Comparison of ENCODE assay signal across 23 cellular contexts in the genomic region with DNA sequence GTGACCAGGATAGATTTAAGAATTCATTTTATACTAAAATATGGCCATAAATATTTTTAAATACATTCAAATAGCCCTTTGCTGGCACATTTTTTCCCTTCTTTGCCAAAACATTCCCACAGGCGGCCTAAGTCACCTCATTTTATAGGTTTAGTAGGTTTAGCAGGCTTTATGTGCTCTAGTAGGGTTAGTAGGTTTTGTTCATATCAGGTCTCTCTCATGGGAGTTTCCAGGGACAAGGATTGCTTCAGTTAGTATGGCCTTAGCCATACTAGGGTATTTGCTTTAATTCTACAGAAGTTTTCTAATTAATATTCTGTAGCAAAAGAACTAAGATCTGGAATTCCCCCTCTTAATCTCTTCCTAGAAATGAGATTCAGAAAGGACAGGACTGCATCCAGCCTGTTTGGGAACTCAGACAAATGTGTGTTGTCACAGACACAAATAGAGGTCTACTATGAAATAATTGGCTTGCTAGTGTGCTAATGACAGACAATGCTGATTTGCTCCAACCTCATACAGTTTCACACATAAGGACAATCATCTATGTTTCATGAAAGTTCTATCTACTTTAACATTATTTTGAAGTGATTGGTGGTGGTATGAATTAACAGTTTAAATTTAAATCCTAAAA. TPM values are rescaled to one million over a fixed set of nuclear protein-coding genes. Genes with fewer than 3 reads are reported as not detected.
DNase-seq lines count a peak whose midpoint lies in the region; ATAC-seq, FAIRE-seq and TF ChIP-seq lines count a peak whose summit lies in the region.
"Had no signal": no experiment of that assay in that cellular context is flagged by ENCODE, and none has a peak within 500 bp of the region (broad histone marks: within the 10 kb centered on the region; RNA-seq: fewer than 3 reads in every experiment).

No MANE protein-coding gene starts in this region.

- H4K20me1 ChIP-seq in H1 (replicated peaks in 1 of 2; ENCODE audit: control insufficient read depth in 1 of 2, insufficient read depth in 2 of 2, low read length in 2 of 2) (no peaks in the 10 kb centered on the region), SK-N-SH (ENCODE audit: insufficient read depth) (no peaks in the 10 kb centered on the region)

- no peak overlapping the region for H2AK5ac ChIP-seq in H1 (ENCODE audit: low read depth, low read length)

- TF ChIP-seq POLR2A in H1 (IDR thresholded peaks at IDR 0.05; ENCODE audit: control extremely low read depth in 1 of 2, low read depth in 2 of 2, low read length in 2 of 2) = no peak
- no peak for TF ChIP-seq POLR2A in right lobe of liver (IDR thresholded peaks at IDR 0.05)

- H3K4me3 Mint-ChIP-seq in stimulated activated naive CD8-positive, alpha-beta T cell treated with anti-CD3 and anti-CD28 coated beads, Interleukin-15, amount 100 ng/mL, for 72 hours = no peak overlapping the region
- H3K4me3 Mint-ChIP-seq in activated CD4-positive, alpha-beta memory T cell treated with anti-CD3 and anti-CD28 coated beads, Interleukin-2, amount 10 ng/mL, durations not matched to agents 7 days and 5 days = no peak overlapping the region

- H4K8ac ChIP-seq in H1 (ENCODE audit: extremely low read depth, insufficient read depth, low read length) = no peak overlapping the region

- H3K27me3 ChIP-seq in H1 (replicated peaks in 1 of 4; ENCODE audit: control insufficient read depth in 3 of 4, extremely low read depth in 1 of 4, insufficient read depth in 3 of 4, low read length in 3 of 4) (no peaks in the 10 kb centered on the region), right lobe of liver (no peaks in the 10 kb centered on the region), rectal smooth muscle tissue (ENCODE audit: control insufficient read depth, insufficient read depth, low read length) (no peaks in the 10 kb centered on the region), tibial artery (no peaks in the 10 kb centered on the region), SK-N-SH (ENCODE audit: insufficient read depth) (no peaks in the 10 kb centered on the region)

- H2AFZ ChIP-seq in H1 (ENCODE audit: low read length) (peak overlapping the region; percentile 84; the same call in 1 of the 2 replicates), SK-N-SH (ENCODE audit: low read depth) (no peak overlapping the region)

- H3K18ac ChIP-seq in H1 (ENCODE audit: extremely low read depth, low read length) = no peak overlapping the region

- TF ChIP-seq EP300 in H1 (IDR thresholded peaks at IDR 0.05; ENCODE audit: borderline replicate concordance in 1 of 2, low read depth in 2 of 2, low read length in 2 of 2) (no peak), SK-N-SH (IDR thresholded peaks at IDR 0.05; ENCODE audit: borderline replicate concordance in 1 of 2, low read depth in 1 of 2, low read length in 1 of 2) (no peak)

- no peak overlapping the region for H4K91ac ChIP-seq in H1 (replicated peaks; ENCODE audit: insufficient read length, low read length)

- H3K36me3 Mint-ChIP-seq in activated CD4-positive, alpha-beta memory T cell treated with anti-CD3 and anti-CD28 coated beads, Interleukin-2, amount 10 ng/mL, durations not matched to agents 7 days and 5 days (ENCODE audit: low read depth) = no peaks in the 10 kb centered on the region

- no peak overlapping the region for H2BK20ac ChIP-seq in H1 (ENCODE audit: low read length)

- H2BK120ac ChIP-seq in H1 (replicated peaks; ENCODE audit: low read depth, low read length) = no peak overlapping the region

- no peaks in the 10 kb centered on the region for H3K9me3 ChIP-seq in H1 (ENCODE audit: insufficient read depth in 2 of 2, low read depth in 1 of 2, low read length in 1 of 2)
- no peaks in the 10 kb centered on the region for H3K9me3 ChIP-seq in right lobe of liver
- no peaks in the 10 kb centered on the region for H3K9me3 ChIP-seq in tibial artery
- H3K9me3 ChIP-seq in SK-N-SH = no peaks in the 10 kb centered on the region
- H3K9me3 ChIP-seq: BE2C had no signal

- no peak overlapping the region for H4K5ac ChIP-seq in H1 (ENCODE audit: insufficient read length, low read depth, low read length)

- intact Hi-C loops in right lobe of liver (cut with DNase I) = no loop called here
- intact Hi-C loops in tibial artery (cut with DNase I; ENCODE audit: low total_unique reads) = no loop called here

- no peaks in the 10 kb centered on the region; the same call in 1 of the 2 replicates for H3K23me2 ChIP-seq in H1 (ENCODE audit: low read depth, low read length)

- H3K9ac ChIP-seq in H1 (replicated peaks in 1 of 4; ENCODE audit: extremely low read depth in 1 of 4, low read depth in 3 of 4, low read length in 3 of 4) (no peak overlapping the region), rectal smooth muscle tissue (ENCODE audit: low read length) (no peak overlapping the region), SK-N-SH (no peak overlapping the region)
- H3K9ac ChIP-seq: KMS-11 had no signal

- H3K4me3 ChIP-seq in H1 (ENCODE audit: extremely low read depth in 1 of 4, insufficient read depth in 2 of 4, low read depth in 3 of 4, low read length in 4 of 4) = no peak overlapping the region
- peak overlapping the region in 2 of 3 donors; percentile 6 to 64 for H3K4me3 ChIP-seq in right lobe of liver
- no peak overlapping the region for H3K4me3 ChIP-seq in rectal smooth muscle tissue (ENCODE audit: low read length)
- no peak overlapping the region for H3K4me3 ChIP-seq in tibial artery
- H3K4me3 ChIP-seq in SK-N-SH (ENCODE audit: low read depth in 2 of 2, low read length in 1 of 2) = no peak overlapping the region
- H3K4me3 ChIP-seq: SK-N-MC had no signal

- no peaks in the 10 kb centered on the region for H3K36me3 ChIP-seq in H1 (ENCODE audit: control insufficient read depth in 2 of 4, insufficient read depth in 4 of 4, low read length in 3 of 4)
- no peaks in the 10 kb centered on the region for H3K36me3 ChIP-seq in right lobe of liver
- H3K36me3 ChIP-seq in rectal smooth muscle tissue (ENCODE audit: control insufficient read depth, insufficient read depth, low read length) = no peaks in the 10 kb centered on the region
- H3K36me3 ChIP-seq in tibial artery = no peaks in the 10 kb centered on the region
- H3K36me3 ChIP-seq in SK-N-SH (replicated peaks in 1 of 2; ENCODE audit: control insufficient read depth in 1 of 2, insufficient read depth in 2 of 2, low read length in 1 of 2) = no peaks in the 10 kb centered on the region
- H3K36me3 ChIP-seq: BE2C had no signal

- H3K27ac Mint-ChIP-seq in stimulated activated naive CD8-positive, alpha-beta T cell treated with anti-CD3 and anti-CD28 coated beads, Interleukin-15, amount 100 ng/mL, for 72 hours = no peak overlapping the region
- no peak overlapping the region for H3K27ac Mint-ChIP-seq in activated CD4-positive, alpha-beta memory T cell treated with anti-CD3 and anti-CD28 coated beads, Interleukin-2, amount 10 ng/mL, durations not matched to agents 7 days and 5 days

- no peak overlapping the region for H3K56ac ChIP-seq in H1 (replicated peaks; ENCODE audit: insufficient read length, low read depth, low read length)

- no peak overlapping the region for H3K4ac ChIP-seq in H1 (replicated peaks; ENCODE audit: insufficient read length, low read depth, low read length)

- H3K4me2 ChIP-seq in H1 (ENCODE audit: insufficient read depth in 1 of 2, low read depth in 2 of 2, low read length in 2 of 2) = no peak overlapping the region
- no peak overlapping the region for H3K4me2 ChIP-seq in SK-N-SH
- H3K4me2 ChIP-seq: KMS-11 had no signal

- DNase-seq in H1 (ENCODE audit: low read depth in 1 of 2, low spot score in 2 of 2) = no peak
- DNase-seq in right lobe of liver = no peak
- DNase-seq in tibial artery = no peak
- DNase-seq in SK-N-SH = no peak
- no peak for DNase-seq in stimulated activated naive CD8-positive, alpha-beta T cell treated with anti-CD3 and anti-CD28 coated beads, Interleukin-15, amount 100 ng/mL, for 72 hours
- no peak for DNase-seq in activated CD4-positive, alpha-beta memory T cell treated with anti-CD3 and anti-CD28 coated beads, Interleukin-2, amount 10 ng/mL, durations not matched to agents 7 days and 5 days
- DNase-seq: BE2C, EL, GF-D8, H7, NCI-H1092 treated with DMSO at 0.1 percent for 48 hours, NCI-H1436 treated with DMSO at 0.1 percent for 48 hours, NCI-H1930, NCI-H226, NCI-H510A treated with DMSO at 0.1 percent for 48 hours, NCI-H748 treated with DMSO at 0.1 percent for 48 hours, Right ventricle myocardium superior had no signal

- TF ChIP-seq CTCF in H1 (IDR thresholded peaks at IDR 0.05; ENCODE audit: control extremely low read depth in 1 of 3, insufficient read depth in 1 of 3, low read depth in 1 of 3, low read length in 3 of 3) = no peak
- TF ChIP-seq CTCF in right lobe of liver (IDR thresholded peaks at IDR 0.05) = no peak
- no peak for TF ChIP-seq CTCF in tibial artery (IDR thresholded peaks at IDR 0.05)
- TF ChIP-seq CTCF in SK-N-SH (IDR thresholded peaks at IDR 0.05) = no peak

- TF ChIP-seq RAD21 in H1 (IDR thresholded peaks at IDR 0.05 in 1 of 2, conservative IDR thresholded peaks at IDR 0.05 in 1 of 2; ENCODE audit: low read depth in 2 of 2, low read length in 2 of 2) (no peak), SK-N-SH (IDR thresholded peaks at IDR 0.05; ENCODE audit: low read length) (no peak)

- CTCF ChIA-PET in H1 (lab: Charles Lee; ENCODE audit: partially characterized antibody) (interaction anchor here (0.6 kb wide), 1 partner anchor 11 kb away, joined by 3 read pairs; no protein-coding TSS in a partner anchor), SK-N-SH (lab: Yijun Ruan, JAX) (interaction anchor here (0.9 to 1.7 kb wide), 2 partner anchors 13 to 235 kb away, joined by 4 to 5 read pairs; no protein-coding TSS in a partner anchor)
- CTCF ChIA-PET in activated CD4-positive, alpha-beta memory T cell treated with anti-CD3 and anti-CD28 coated beads, Interleukin-2, amount 10 ng/mL, durations not matched to agents 7 days and 5 days (lab: Charles Lee) = interaction anchor here (1.2 kb wide), 1 partner anchor 234 kb away, joined by 4 read pairs; no protein-coding TSS in a partner anchor

- peaks cover 35% of the 10 kb centered on the region for H3K27me3 Mint-ChIP-seq in stimulated activated naive CD8-positive, alpha-beta T cell treated with anti-CD3 and anti-CD28 coated beads, Interleukin-15, amount 100 ng/mL, for 72 hours
- peaks cover 32% of the 10 kb centered on the region for H3K27me3 Mint-ChIP-seq in activated CD4-positive, alpha-beta memory T cell treated with anti-CD3 and anti-CD28 coated beads, Interleukin-2, amount 10 ng/mL, durations not matched to agents 7 days and 5 days

- no peaks in the 10 kb centered on the region for H3K79me1 ChIP-seq in H1 (ENCODE audit: low read depth, low read length)

- H3K23ac ChIP-seq in H1 (ENCODE audit: insufficient read length) = no peak overlapping the region

- H3K9me3 Mint-ChIP-seq in stimulated activated naive CD8-positive, alpha-beta T cell treated with anti-CD3 and anti-CD28 coated beads, Interleukin-15, amount 100 ng/mL, for 72 hours = no peaks in the 10 kb centered on the region
- H3K9me3 Mint-ChIP-seq in activated CD4-positive, alpha-beta memory T cell treated with anti-CD3 and anti-CD28 coated beads, Interleukin-2, amount 10 ng/mL, durations not matched to agents 7 days and 5 days = no peaks in the 10 kb centered on the region

- ATAC-seq in right lobe of liver = peak; percentile 47 to 58 (median 50)
- no peak for ATAC-seq in stimulated activated naive CD8-positive, alpha-beta T cell treated with anti-CD3 and anti-CD28 coated beads, Interleukin-15, amount 100 ng/mL, for 72 hours

- no peak overlapping the region for H2BK5ac ChIP-seq in H1 (ENCODE audit: low read depth, low read length)

- no peaks in the 10 kb centered on the region for H3K9me2 ChIP-seq in SK-N-SH

- no peak overlapping the region for H3K27ac ChIP-seq in H1 (ENCODE audit: low read depth, low read length)
- H3K27ac ChIP-seq in right lobe of liver = peak overlapping the region; percentile 67 to 77 (median 75)
- peak overlapping the region; percentile 38 for H3K27ac ChIP-seq in rectal smooth muscle tissue (ENCODE audit: low read depth, low read length)
- peak overlapping the region; percentile 66 to 73 for H3K27ac ChIP-seq in tibial artery
- H3K27ac ChIP-seq in SK-N-SH (ENCODE audit: low read depth in 2 of 2, low read length in 1 of 2) = no peak overlapping the region
- H3K27ac ChIP-seq: HL-60, KMS-11, SK-N-MC had no signal

- no peak overlapping the region for H2BK12ac ChIP-seq in H1 (ENCODE audit: low read depth, low read length)

- no peak overlapping the region for H3K14ac ChIP-seq in H1 (ENCODE audit: insufficient read length)

- no peaks in the 10 kb centered on the region for H3F3A ChIP-seq in SK-N-SH (replicated peaks; ENCODE audit: insufficient read depth)

- POLR2A ChIA-PET in H1 (lab: Charles Lee; ENCODE audit: partially characterized antibody) (no interaction called here), SK-N-SH (lab: Yijun Ruan, JAX) (no interaction called here)
- POLR2A ChIA-PET in activated CD4-positive, alpha-beta memory T cell treated with anti-CD3 and anti-CD28 coated beads, Interleukin-2, amount 10 ng/mL, durations not matched to agents 7 days and 5 days (lab: Charles Lee) = interaction anchor here (0.9 kb wide), 1 partner anchor 11 kb away, joined by 5 read pairs; the partner anchor contains the start of gene TRMT10A

- WGBS in H1 (ENCODE audit: extremely low coverage in 1 of 2, insufficient coverage in 1 of 2, insufficient read length in 1 of 2, insufficient replicate concordance in 2 of 2, low coverage in 1 of 2, low lambda C conversion rate in 2 of 2, missing lambda C conversion rate in 1 of 2), 2 experiments = 83% methylated on average over 1 of the region's 1 CpG; no CpG with 5 or more reads in 1 of the 2 experiments
- 45% methylated on average over 1 of the region's 1 CpG for WGBS in right lobe of liver (ENCODE audit: insufficient coverage, low coverage, low lambda C conversion rate, missing lambda C conversion rate)
- 14% methylated on average over 1 of the region's 1 CpG for WGBS in SK-N-SH (ENCODE audit: low lambda C conversion rate)

- no peak for FAIRE-seq in H1 (lab: Jason Lieb, UNC)

- H2BK15ac ChIP-seq in H1 (ENCODE audit: low read length) = no peak overlapping the region

- no peaks in the 10 kb centered on the region for H3K79me2 ChIP-seq in H1 (ENCODE audit: control insufficient read depth in 1 of 2, insufficient read depth in 2 of 2, low read length in 2 of 2)
- no peaks in the 10 kb centered on the region for H3K79me2 ChIP-seq in SK-N-SH (ENCODE audit: insufficient read depth)

- H3K4me1 Mint-ChIP-seq in stimulated activated naive CD8-positive, alpha-beta T cell treated with anti-CD3 and anti-CD28 coated beads, Interleukin-15, amount 100 ng/mL, for 72 hours = no peaks in the 10 kb centered on the region
- no peaks in the 10 kb centered on the region for H3K4me1 Mint-ChIP-seq in activated CD4-positive, alpha-beta memory T cell treated with anti-CD3 and anti-CD28 coated beads, Interleukin-2, amount 10 ng/mL, durations not matched to agents 7 days and 5 days

- H3K4me1 ChIP-seq in H1 (replicated peaks in 1 of 4; ENCODE audit: control insufficient read depth in 3 of 4, insufficient read depth in 4 of 4, low read length in 3 of 4) = peaks cover 0 to 5% (median 2%) of the 10 kb centered on the region in 4 experiments; a peak in 3 of 7 replicates
- peaks cover 0 to 29% (median 5%) of the 10 kb centered on the region in 4 donors for H3K4me1 ChIP-seq in right lobe of liver
- H3K4me1 ChIP-seq in rectal smooth muscle tissue (ENCODE audit: control insufficient read depth, insufficient read depth, low read length) = peaks cover 3% of the 10 kb centered on the region
- H3K4me1 ChIP-seq in tibial artery = peaks cover 0 to 31% (median 0%) of the 10 kb centered on the region in 4 donors
- H3K4me1 ChIP-seq in SK-N-SH (ENCODE audit: control insufficient read depth in 1 of 2, insufficient read depth in 2 of 2, low read depth in 1 of 2, low read length in 1 of 2) = no peaks in the 10 kb centered on the region
- H3K4me1 ChIP-seq: BE2C had no signal

RNA-seq across cellular contexts. Expression of gene MTTP, which starts 0.8 kb away (rescaled TPM):
- 0.26 and 0.50 TPM in 2 replicates for total RNA-seq in H1 (2021; fragmentation: NEBNext Ultra II Directional; extraction: Animal tissue kit (Norgen Biotek cat#: 25700))
- polyA plus RNA-seq in H1 (2011; rRNA removed) = 0.08 and 0.12 TPM in 2 replicates
- 0.14 TPM for polyA plus RNA-seq in H1 (2011; cell fraction: cytosol; rRNA removed)
- polyA plus RNA-seq in H1 (2011; cell fraction: nucleus; rRNA removed) = 0.43 TPM
- polyA plus RNA-seq in H1 (2012, experiment 1 of 2) = 0.14 to 0.75 TPM (median 0.50 TPM) in 4 replicates
- polyA plus RNA-seq in H1 (2012, experiment 2 of 2) = 0.05 TPM
- polyA plus RNA-seq in H1 (2013, experiment 1 of 2) = 0.43 TPM
- polyA plus RNA-seq in H1 (2013, experiment 2 of 2) = 0.35 TPM
- polyA minus RNA-seq in H1 (2011; rRNA and poly(A)+ RNA removed) = 1.4 and 2.2 TPM in 2 replicates
- 0.59 TPM for polyA minus RNA-seq in H1 (2011; cell fraction: cytosol; rRNA and poly(A)+ RNA removed)
- polyA minus RNA-seq in H1 (2011; cell fraction: nucleus; rRNA and poly(A)+ RNA removed) = 0.90 TPM
- 100 to 1,000 TPM in 4 of 6 experiments, 10 to 100 TPM in 2; 91.6 to 134 (median 112) TPM for total RNA-seq in right lobe of liver
- polyA plus RNA-seq in SK-N-SH (2012; rRNA removed) = not detected in 2 replicates
- 0.01 TPM in 1 of 2 replicates, not detected in the other for polyA plus RNA-seq in SK-N-SH (2012; cell fraction: cytosol; rRNA removed)
- 0.01 TPM in 1 of 2 replicates, not detected in the other for polyA plus RNA-seq in SK-N-SH (2012; cell fraction: nucleus; rRNA removed)
- under 1 TPM; 0.15 to 0.30 TPM for total RNA-seq in activated CD4-positive, alpha-beta memory T cell treated with anti-CD3 and anti-CD28 coated beads, Interleukin-2, amount 10 ng/mL, durations not matched to agents 7 days and 5 days
- total RNA-seq: A673, HT-29 had no signal

RNA-seq across cellular contexts. Expression of gene TRMT10A, which starts 10.0 kb away (rescaled TPM):
- total RNA-seq in H1 (2021; fragmentation: NEBNext Ultra II Directional; extraction: Animal tissue kit (Norgen Biotek cat#: 25700)) = 3.3 and 3.8 TPM in 2 replicates
- polyA plus RNA-seq in H1 (2011; rRNA removed) (0.75 and 1.5 TPM in 2 replicates), SK-N-SH (2012; rRNA removed) (2.4 and 3.0 TPM in 2 replicates)
- 2.3 TPM for polyA plus RNA-seq in H1 (2011; cell fraction: cytosol; rRNA removed)
- polyA plus RNA-seq in H1 (2011; cell fraction: nucleus; rRNA removed) = 0.43 TPM
- 2.1 to 3.9 TPM (median 2.7 TPM) in 4 replicates for polyA plus RNA-seq in H1 (2012, experiment 1 of 2)
- polyA plus RNA-seq in H1 (2012, experiment 2 of 2) = 0.49 TPM
- polyA plus RNA-seq in H1 (2013, experiment 1 of 2) = 4.7 TPM
- polyA plus RNA-seq in H1 (2013, experiment 2 of 2) = 5.5 TPM
- 1.3 TPM in 2 replicates for polyA minus RNA-seq in H1 (2011; rRNA and poly(A)+ RNA removed)
- polyA minus RNA-seq in H1 (2011; cell fraction: cytosol; rRNA and poly(A)+ RNA removed) = 2.1 TPM
- 1.7 TPM for polyA minus RNA-seq in H1 (2011; cell fraction: nucleus; rRNA and poly(A)+ RNA removed)
- 1 to 10 TPM; 3.5 to 6.5 (median 4.0) TPM for total RNA-seq in right lobe of liver
- 3.7 and 5.3 TPM in 2 replicates for polyA plus RNA-seq in SK-N-SH (2012; cell fraction: cytosol; rRNA removed)
- polyA plus RNA-seq in SK-N-SH (2012; cell fraction: nucleus; rRNA removed) = 0.97 and 2.7 TPM in 2 replicates
- 10 to 100 TPM in 1 of 2 experiments, 1 to 10 TPM in 1; 8.5 to 10.4 TPM for total RNA-seq in activated CD4-positive, alpha-beta memory T cell treated with anti-CD3 and anti-CD28 coated beads, Interleukin-2, amount 10 ng/mL, durations not matched to agents 7 days and 5 days

Comparison
In these comparisons a context has a peak if more than half of its experiments do, and no peak if none do; other contexts are left out.
1. H3K27ac ChIP-seq: peak in right lobe of liver (3 of 3), rectal smooth muscle tissue (single experiment) and tibial artery (2 of 2); none in H1 (single experiment) and SK-N-SH (0 of 2).
2. H3K4me3 ChIP-seq: peak in right lobe of liver (2 of 3); none in H1 (0 of 4), rectal smooth muscle tissue (single experiment), tibial artery (0 of 2) and SK-N-SH (0 of 2).
3. RNA of gene MTTP, which starts 0.8 kb away (total RNA-seq): 91.6 to 134 TPM in right lobe of liver; 0.15 to 0.30 TPM in activated CD4-positive, alpha-beta memory T cell treated with anti-CD3 and anti-CD28 coated beads, Interleukin-2, amount 10 ng/mL, durations not matched to agents 7 days and 5 days and 0.26 to 0.50 TPM in H1; every median in the first group is over 10 times any median in the second.